ENCODE assay signal across 9 cellular contexts in the genomic region with DNA sequence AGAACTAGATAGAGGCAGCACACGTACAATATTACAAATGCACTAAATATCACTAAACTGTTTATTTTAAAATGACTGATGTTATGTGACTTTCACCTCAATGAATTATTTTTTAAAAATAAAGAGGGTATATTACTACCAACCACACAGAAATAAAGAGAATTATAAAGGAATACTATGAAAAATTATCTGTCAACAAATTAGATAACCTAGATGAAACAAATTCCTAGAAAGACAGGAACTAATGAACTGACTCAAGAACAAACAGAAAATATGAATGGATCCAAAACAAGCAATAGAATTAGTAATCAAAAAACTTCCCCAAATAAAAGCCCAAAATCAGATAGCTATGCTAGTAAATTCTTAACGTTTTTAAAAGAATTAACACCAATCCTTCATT. TPM values are rescaled to one million over a fixed set of nuclear protein-coding genes. Genes with fewer than 3 reads are reported as not detected.
"Had no signal": no experiment of that assay in that cellular context is flagged by ENCODE, and none has a peak within 500 bp of the region (broad histone marks: within the 10 kb centered on the region; RNA-seq: fewer than 3 reads in every experiment).

No MANE protein-coding gene starts in this region.

- H3K4me2 ChIP-seq: KMS-11 had no signal

- DNase-seq: IMR-90, KBM-7, KG1 had no signal

- FAIRE-seq: HepG2, HTR-8/SVneo had no signal

- H3K27ac ChIP-seq: HL-60, KMS-11 had no signal

- ATAC-seq: HepG2 had no signal

- H3K9ac ChIP-seq: KMS-11 had no signal

RNA-seq across cellular contexts. Expression of gene ZNF280B, which starts 10.3 kb away (rescaled TPM):
- total RNA-seq: HT-29 had no signal

RNA-seq across cellular contexts. Expression of gene ZNF280A, which starts 21.8 kb away (rescaled TPM):
- total RNA-seq: HT-29, IMR-90 had no signal
- polyA plus RNA-seq: IgD-negative memory B cell, IMR-90 had no signal
